In the genomic region with DNA sequence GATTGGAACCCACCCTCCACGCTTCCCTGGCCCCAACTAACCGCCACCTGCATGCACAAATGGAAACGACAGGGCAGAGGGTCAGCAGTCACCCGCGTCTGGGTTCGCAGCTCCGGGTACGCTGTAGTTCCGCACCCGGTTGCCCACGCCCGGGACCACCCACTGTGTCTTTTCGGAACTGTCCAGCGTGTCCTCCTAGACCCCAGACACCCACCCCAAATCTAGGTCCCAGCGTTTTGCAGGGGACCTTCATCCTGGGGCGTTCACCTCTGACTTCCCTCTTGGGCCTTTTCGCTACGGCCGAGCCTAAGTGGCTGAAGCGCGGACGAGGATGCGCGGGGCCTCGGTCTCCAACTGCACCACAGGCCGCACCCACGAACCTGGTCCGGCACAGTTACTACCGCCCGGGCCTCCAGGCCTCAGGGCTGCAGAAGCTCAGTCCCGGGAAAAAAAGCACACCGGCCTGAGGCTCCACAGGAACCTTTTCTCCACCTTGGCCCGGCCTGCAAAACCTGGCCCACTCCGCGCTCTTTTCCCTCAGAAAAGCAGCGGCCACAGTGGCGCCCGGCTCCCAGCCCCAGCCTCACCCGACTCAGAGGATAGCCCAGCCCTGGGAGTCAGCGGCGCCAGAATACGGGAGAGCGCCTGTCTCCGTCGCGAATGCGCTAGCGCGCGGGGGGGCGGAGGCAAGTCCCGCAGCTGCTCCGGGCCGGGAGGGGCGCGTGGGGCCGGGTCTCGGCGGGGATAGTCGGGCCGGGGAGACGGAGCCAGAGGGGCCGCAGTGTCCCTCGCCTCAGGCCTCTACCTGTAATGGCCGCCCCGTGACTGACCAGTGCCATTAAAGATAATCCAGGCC, we compare ENCODE assay signal across 1 cellular context.
TF ChIP-seq lines count a peak whose summit lies in the region.

Gene ZFP30, minus strand, starts transcription at position 633 of the 856 bp plus-strand sequence. CDS start 7,643 bp downstream, outside the sequence.

TF ChIP-seq in WTC11, 78 proteins besides CTCF, POLR2A, EP300 and RAD21 (continued from another document and continues in another):
- TF ChIP-seq, protein P1, sequence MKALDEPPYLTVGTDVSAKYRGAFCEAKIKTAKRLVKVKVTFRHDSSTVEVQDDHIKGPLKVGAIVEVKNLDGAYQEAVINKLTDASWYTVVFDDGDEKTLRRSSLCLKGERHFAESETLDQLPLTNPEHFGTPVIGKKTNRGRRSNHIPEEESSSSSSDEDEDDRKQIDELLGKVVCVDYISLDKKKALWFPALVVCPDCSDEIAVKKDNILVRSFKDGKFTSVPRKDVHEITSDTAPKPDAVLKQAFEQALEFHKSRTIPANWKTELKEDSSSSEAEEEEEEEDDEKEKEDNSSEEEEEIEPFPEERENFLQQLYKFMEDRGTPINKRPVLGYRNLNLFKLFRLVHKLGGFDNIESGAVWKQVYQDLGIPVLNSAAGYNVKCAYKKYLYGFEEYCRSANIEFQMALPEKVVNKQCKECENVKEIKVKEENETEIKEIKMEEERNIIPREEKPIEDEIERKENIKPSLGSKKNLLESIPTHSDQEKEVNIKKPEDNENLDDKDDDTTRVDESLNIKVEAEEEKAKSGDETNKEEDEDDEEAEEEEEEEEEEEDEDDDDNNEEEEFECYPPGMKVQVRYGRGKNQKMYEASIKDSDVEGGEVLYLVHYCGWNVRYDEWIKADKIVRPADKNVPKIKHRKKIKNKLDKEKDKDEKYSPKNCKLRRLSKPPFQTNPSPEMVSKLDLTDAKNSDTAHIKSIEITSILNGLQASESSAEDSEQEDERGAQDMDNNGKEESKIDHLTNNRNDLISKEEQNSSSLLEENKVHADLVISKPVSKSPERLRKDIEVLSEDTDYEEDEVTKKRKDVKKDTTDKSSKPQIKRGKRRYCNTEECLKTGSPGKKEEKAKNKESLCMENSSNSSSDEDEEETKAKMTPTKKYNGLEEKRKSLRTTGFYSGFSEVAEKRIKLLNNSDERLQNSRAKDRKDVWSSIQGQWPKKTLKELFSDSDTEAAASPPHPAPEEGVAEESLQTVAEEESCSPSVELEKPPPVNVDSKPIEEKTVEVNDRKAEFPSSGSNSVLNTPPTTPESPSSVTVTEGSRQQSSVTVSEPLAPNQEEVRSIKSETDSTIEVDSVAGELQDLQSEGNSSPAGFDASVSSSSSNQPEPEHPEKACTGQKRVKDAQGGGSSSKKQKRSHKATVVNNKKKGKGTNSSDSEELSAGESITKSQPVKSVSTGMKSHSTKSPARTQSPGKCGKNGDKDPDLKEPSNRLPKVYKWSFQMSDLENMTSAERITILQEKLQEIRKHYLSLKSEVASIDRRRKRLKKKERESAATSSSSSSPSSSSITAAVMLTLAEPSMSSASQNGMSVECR (CRISPR knock-in tag; IDR thresholded peaks at IDR 0.05; ENCODE audit: borderline replicate concordance) = no peak; the same call in 1 of the 2 replicates
- TF ChIP-seq ZNF396 (CRISPR knock-in tag; IDR thresholded peaks at IDR 0.05; ENCODE audit: borderline replicate concordance) (no peak), ZNF671 (CRISPR knock-in tag; IDR thresholded peaks at IDR 0.05) (no peak), ZNF317 (CRISPR knock-in tag; IDR thresholded peaks at IDR 0.05; ENCODE audit: borderline replicate concordance, low read depth) (no peak), MYBL2 (CRISPR knock-in tag; IDR thresholded peaks at IDR 0.05) (no peak), NFYB (CRISPR knock-in tag; conservative IDR thresholded peaks at IDR 0.05; ENCODE audit: low read depth) (no peak), RELA (CRISPR knock-in tag; IDR thresholded peaks at IDR 0.05; ENCODE audit: borderline replicate concordance) (no peak), ZNF219 (CRISPR knock-in tag; IDR thresholded peaks at IDR 0.05; ENCODE audit: borderline replicate concordance) (0 out of 2 replicates have a peak, but pooled peaks have one; percentile 51), KAT7 (CRISPR knock-in tag; IDR thresholded peaks at IDR 0.05; ENCODE audit: borderline replicate concordance) (peak; percentile 67; the same call in 1 of the 2 replicates), TEAD1 (CRISPR knock-in tag; IDR thresholded peaks at IDR 0.05) (no peak), JUN (CRISPR knock-in tag; IDR thresholded peaks at IDR 0.05) (no peak), FOXK1 (CRISPR knock-in tag; IDR thresholded peaks at IDR 0.05) (no peak), ZNF512 (CRISPR knock-in tag; IDR thresholded peaks at IDR 0.05; ENCODE audit: borderline replicate concordance) (no peak), SP1 (CRISPR knock-in tag; conservative IDR thresholded peaks at IDR 0.05) (no peak), ZBTB43 (CRISPR knock-in tag; IDR thresholded peaks at IDR 0.05) (no peak), ERG (CRISPR knock-in tag; IDR thresholded peaks at IDR 0.05) (no peak), MAX (CRISPR knock-in tag; IDR thresholded peaks at IDR 0.05) (peak; percentile 16), NFE2L1 (CRISPR knock-in tag; IDR thresholded peaks at IDR 0.05) (no peak), AR (CRISPR knock-in tag; IDR thresholded peaks at IDR 0.05) (no peak), ZNF263 (CRISPR knock-in tag; IDR thresholded peaks at IDR 0.05; ENCODE audit: low read depth) (no peak), SMAD4 (CRISPR knock-in tag; IDR thresholded peaks at IDR 0.05) (no peak), NFATC4 (CRISPR knock-in tag; IDR thresholded peaks at IDR 0.05) (no peak), TP53 (CRISPR knock-in tag; IDR thresholded peaks at IDR 0.05) (no peak), GABPB1 (CRISPR knock-in tag; IDR thresholded peaks at IDR 0.05) (peak; percentile 9), SOX15 (CRISPR knock-in tag; IDR thresholded peaks at IDR 0.05) (no peak), GRHL2 (CRISPR knock-in tag; IDR thresholded peaks at IDR 0.05; ENCODE audit: insufficient replicate concordance, severe bottlenecking) (no peak), ELF4 (CRISPR knock-in tag; IDR thresholded peaks at IDR 0.05; ENCODE audit: low read depth) (no peak), JAZF1 (CRISPR knock-in tag; IDR thresholded peaks at IDR 0.05) (no peak), ZNF425 (CRISPR knock-in tag; conservative IDR thresholded peaks at IDR 0.05) (no peak), IRF2 (CRISPR knock-in tag; IDR thresholded peaks at IDR 0.05; ENCODE audit: borderline replicate concordance, low read depth) (no peak)
- TF ChIP-seq, protein P2, sequence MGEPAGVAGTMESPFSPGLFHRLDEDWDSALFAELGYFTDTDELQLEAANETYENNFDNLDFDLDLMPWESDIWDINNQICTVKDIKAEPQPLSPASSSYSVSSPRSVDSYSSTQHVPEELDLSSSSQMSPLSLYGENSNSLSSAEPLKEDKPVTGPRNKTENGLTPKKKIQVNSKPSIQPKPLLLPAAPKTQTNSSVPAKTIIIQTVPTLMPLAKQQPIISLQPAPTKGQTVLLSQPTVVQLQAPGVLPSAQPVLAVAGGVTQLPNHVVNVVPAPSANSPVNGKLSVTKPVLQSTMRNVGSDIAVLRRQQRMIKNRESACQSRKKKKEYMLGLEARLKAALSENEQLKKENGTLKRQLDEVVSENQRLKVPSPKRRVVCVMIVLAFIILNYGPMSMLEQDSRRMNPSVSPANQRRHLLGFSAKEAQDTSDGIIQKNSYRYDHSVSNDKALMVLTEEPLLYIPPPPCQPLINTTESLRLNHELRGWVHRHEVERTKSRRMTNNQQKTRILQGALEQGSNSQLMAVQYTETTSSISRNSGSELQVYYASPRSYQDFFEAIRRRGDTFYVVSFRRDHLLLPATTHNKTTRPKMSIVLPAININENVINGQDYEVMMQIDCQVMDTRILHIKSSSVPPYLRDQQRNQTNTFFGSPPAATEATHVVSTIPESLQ (CRISPR knock-in tag; IDR thresholded peaks at IDR 0.05) = no peak
- TF ChIP-seq, protein P3, sequence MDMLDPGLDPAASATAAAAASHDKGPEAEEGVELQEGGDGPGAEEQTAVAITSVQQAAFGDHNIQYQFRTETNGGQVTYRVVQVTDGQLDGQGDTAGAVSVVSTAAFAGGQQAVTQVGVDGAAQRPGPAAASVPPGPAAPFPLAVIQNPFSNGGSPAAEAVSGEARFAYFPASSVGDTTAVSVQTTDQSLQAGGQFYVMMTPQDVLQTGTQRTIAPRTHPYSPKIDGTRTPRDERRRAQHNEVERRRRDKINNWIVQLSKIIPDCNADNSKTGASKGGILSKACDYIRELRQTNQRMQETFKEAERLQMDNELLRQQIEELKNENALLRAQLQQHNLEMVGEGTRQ (CRISPR knock-in tag; IDR thresholded peaks at IDR 0.05) = no peak
- TF ChIP-seq, protein P4, sequence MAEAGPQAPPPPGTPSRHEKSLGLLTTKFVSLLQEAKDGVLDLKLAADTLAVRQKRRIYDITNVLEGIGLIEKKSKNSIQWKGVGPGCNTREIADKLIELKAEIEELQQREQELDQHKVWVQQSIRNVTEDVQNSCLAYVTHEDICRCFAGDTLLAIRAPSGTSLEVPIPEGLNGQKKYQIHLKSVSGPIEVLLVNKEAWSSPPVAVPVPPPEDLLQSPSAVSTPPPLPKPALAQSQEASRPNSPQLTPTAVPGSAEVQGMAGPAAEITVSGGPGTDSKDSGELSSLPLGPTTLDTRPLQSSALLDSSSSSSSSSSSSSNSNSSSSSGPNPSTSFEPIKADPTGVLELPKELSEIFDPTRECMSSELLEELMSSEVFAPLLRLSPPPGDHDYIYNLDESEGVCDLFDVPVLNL (CRISPR knock-in tag; IDR thresholded peaks at IDR 0.05; ENCODE audit: borderline replicate concordance, low read depth) = 0 out of 2 replicates have a peak, but pooled peaks have one; percentile 6
- TF ChIP-seq, protein P5, sequence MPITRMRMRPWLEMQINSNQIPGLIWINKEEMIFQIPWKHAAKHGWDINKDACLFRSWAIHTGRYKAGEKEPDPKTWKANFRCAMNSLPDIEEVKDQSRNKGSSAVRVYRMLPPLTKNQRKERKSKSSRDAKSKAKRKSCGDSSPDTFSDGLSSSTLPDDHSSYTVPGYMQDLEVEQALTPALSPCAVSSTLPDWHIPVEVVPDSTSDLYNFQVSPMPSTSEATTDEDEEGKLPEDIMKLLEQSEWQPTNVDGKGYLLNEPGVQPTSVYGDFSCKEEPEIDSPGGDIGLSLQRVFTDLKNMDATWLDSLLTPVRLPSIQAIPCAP (CRISPR knock-in tag; IDR thresholded peaks at IDR 0.05) = no peak
